1 cellular context compared by ENCODE assay signal in genomic region chr19:44142014-44142523, GRCh38.
TF ChIP-seq lines count a peak whose summit lies in the region.

No MANE protein-coding gene starts in this region.

TF ChIP-seq in HEK293, 187 proteins besides CTCF, POLR2A, EP300 and RAD21 (continued from another document):
- no peak for TF ChIP-seq ZNF518A (tag by site-specific recombination; conservative IDR thresholded peaks at IDR 0.05; ENCODE audit: low read depth)
- TF ChIP-seq ZNF394 (tag by site-specific recombination; IDR thresholded peaks at IDR 0.05; ENCODE audit: borderline replicate concordance), result no peak; the same call in 1 of the 2 replicates
- no peak; the same call in 1 of the 2 replicates for TF ChIP-seq ZSCAN30 (tag by site-specific recombination; IDR thresholded peaks at IDR 0.05)
- peak; percentile 7; the same call in 1 of the 2 replicates for TF ChIP-seq ZBTB8A (tag by site-specific recombination; IDR thresholded peaks at IDR 0.05)
- TF ChIP-seq BCL11A (tag by site-specific recombination; IDR thresholded peaks at IDR 0.05; ENCODE audit: low read depth), result no peak
- TF ChIP-seq ZNF654 (tag by site-specific recombination; IDR thresholded peaks at IDR 0.05; ENCODE audit: low read depth), result no peak
- no peak for TF ChIP-seq FEZF1 (tag by site-specific recombination; IDR thresholded peaks at IDR 0.05)
- TF ChIP-seq HOXD13 (CRISPR knock-in tag; IDR thresholded peaks at IDR 0.05; ENCODE audit: borderline replicate concordance), result no peak
- no peak for TF ChIP-seq ZFP37 (tag by site-specific recombination; IDR thresholded peaks at IDR 0.05)
- TF ChIP-seq SETDB1 (IDR thresholded peaks at IDR 0.05; ENCODE audit: insufficient read length, low read length), result no peak
- TF ChIP-seq BCL6B (tag by site-specific recombination; IDR thresholded peaks at IDR 0.05), result no peak
- TF ChIP-seq ZFP3 (tag by site-specific recombination; IDR thresholded peaks at IDR 0.05; ENCODE audit: low read depth), result no peak
- peak; percentile 66; the same call in 1 of the 2 replicates for TF ChIP-seq IKZF3 (tag by site-specific recombination; IDR thresholded peaks at IDR 0.05)
- TF ChIP-seq ZNF280C (tag by site-specific recombination; IDR thresholded peaks at IDR 0.05), result no peak
- no peak for TF ChIP-seq TCF7L2 (IDR thresholded peaks at IDR 0.05; ENCODE audit: borderline replicate concordance, low read depth, low read length)
- TF ChIP-seq ZNF184 (tag by site-specific recombination; IDR thresholded peaks at IDR 0.05), result no peak
- no peak for TF ChIP-seq ZNF202 (tag by site-specific recombination; IDR thresholded peaks at IDR 0.05; ENCODE audit: borderline replicate concordance)
- TF ChIP-seq ZNF248 (tag by site-specific recombination; IDR thresholded peaks at IDR 0.05), result no peak
- TF ChIP-seq ZNF529 (tag by site-specific recombination; IDR thresholded peaks at IDR 0.05; ENCODE audit: insufficient replicate concordance), result no peak
- TF ChIP-seq WT1 (tag by site-specific recombination; IDR thresholded peaks at IDR 0.05), result no peak
- TF ChIP-seq ZNF645 (tag by site-specific recombination; IDR thresholded peaks at IDR 0.05), result no peak
- no peak for TF ChIP-seq SCRT1 (tag by site-specific recombination; IDR thresholded peaks at IDR 0.05; ENCODE audit: borderline replicate concordance)
